ENCODE assay signal across 1 cellular context in the genomic region with DNA sequence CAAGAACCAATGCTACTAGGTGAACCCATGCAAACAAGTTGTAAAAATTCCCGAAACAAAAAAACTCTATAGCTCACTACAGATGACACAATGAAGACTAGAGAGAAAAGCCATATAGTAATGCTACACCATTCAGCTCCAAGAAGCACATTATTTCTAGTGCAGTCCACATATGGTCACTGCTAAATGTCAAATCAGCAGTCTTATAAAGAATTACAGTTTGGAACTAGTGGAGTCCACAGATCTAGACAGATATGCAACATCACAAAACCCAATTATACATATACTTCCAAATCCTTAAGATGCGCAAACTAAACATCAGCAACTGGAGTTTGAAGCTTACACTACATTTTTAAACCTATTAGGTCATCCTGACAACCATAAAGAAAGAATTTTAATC.
TF ChIP-seq lines count a peak whose summit lies in the region.

No MANE protein-coding gene starts in this region.

TF ChIP-seq in K562, 482 proteins besides CTCF, POLR2A, EP300 and RAD21:
- TF ChIP-seq C11orf30 (IDR thresholded peaks at IDR 0.05; ENCODE audit: low read depth): peak; percentile 50
- peak; percentile 24; the same call in 1 of the 2 replicates for TF ChIP-seq MAFF (IDR thresholded peaks at IDR 0.05; ENCODE audit: low read length)
- peak; percentile 65 for TF ChIP-seq ZNF316 (IDR thresholded peaks at IDR 0.05)
- TF ChIP-seq ZNF395 (CRISPR knock-in tag; IDR thresholded peaks at IDR 0.05): no peak
